Comparison of ENCODE assay signal across 7 cellular contexts in genomic region chr19:57389194-57389729, GRCh38. TPM values are rescaled to one million over a fixed set of nuclear protein-coding genes. Genes with fewer than 3 reads are reported as not detected.
DNase-seq lines count a peak whose midpoint lies in the region; ATAC-seq and TF ChIP-seq lines count a peak whose summit lies in the region.

No MANE protein-coding gene starts in this region.

- intact Hi-C loops in activated CD4-positive, alpha-beta memory T cell treated with anti-CD3 and anti-CD28 coated beads for 36 hours (cut with micrococcal nuclease), result loop anchor here (1.0 kb wide), 7 partner anchors 22 to 190 kb away; partner anchors contain the start of genes TRAPPC2B, ZNF17, ZNF304 and ZNF460
- intact Hi-C loops in stomach (cut with DNase I; ENCODE audit: low total_unique reads), result no loop called here

- CTCF ChIA-PET in activated CD4-positive, alpha-beta memory T cell treated with anti-CD3 and anti-CD28 coated beads for 36 hours (lab: Charles Lee), result no interaction called here

- H3K36me3 ChIP-seq in iPS-15b (ENCODE audit: control insufficient read depth, insufficient read depth, low read length) (no peaks in the 10 kb centered on the region), stomach (peaks cover 5 to 23% (median 18%) of the 10 kb centered on the region in 4 donors)

- H3K4me1 ChIP-seq in iPS-15b (ENCODE audit: control insufficient read depth, insufficient read depth, low read length) (peaks cover 2% of the 10 kb centered on the region), stomach (peaks cover 0 to 25% (median 20%) of the 10 kb centered on the region in 4 donors)

- peak overlapping the region; percentile 96 for H3K4me3 Mint-ChIP-seq in activated CD4-positive, alpha-beta memory T cell treated with anti-CD3 and anti-CD28 coated beads for 36 hours

- peak overlapping the region; percentile 94 for H3K27ac Mint-ChIP-seq in activated CD4-positive, alpha-beta memory T cell treated with anti-CD3 and anti-CD28 coated beads for 36 hours

- H3K9me3 ChIP-seq in iPS-15b (ENCODE audit: control insufficient read depth, insufficient read depth, low read length) (no peaks in the 10 kb centered on the region), stomach (peaks cover 0 to 25% (median 14%) of the 10 kb centered on the region in 4 donors)

- peaks cover 25% of the 10 kb centered on the region for H3K4me1 Mint-ChIP-seq in activated CD4-positive, alpha-beta memory T cell treated with anti-CD3 and anti-CD28 coated beads for 36 hours (ENCODE audit: low read depth)

- ATAC-seq in HG03280 (IDR thresholded peaks at IDR 0.05; ENCODE audit: unreplicated experiment), result no peak
- ATAC-seq in HG02571 (IDR thresholded peaks at IDR 0.05; ENCODE audit: unreplicated experiment), result no peak

- peaks cover 35% of the 10 kb centered on the region for H3K36me3 Mint-ChIP-seq in activated CD4-positive, alpha-beta memory T cell treated with anti-CD3 and anti-CD28 coated beads for 36 hours

- no peaks in the 10 kb centered on the region for H3K27me3 Mint-ChIP-seq in activated CD4-positive, alpha-beta memory T cell treated with anti-CD3 and anti-CD28 coated beads for 36 hours

- H3K9ac ChIP-seq in iPS-15b (ENCODE audit: low read depth, low read length), result no peak overlapping the region

- POLR2A ChIA-PET in activated CD4-positive, alpha-beta memory T cell treated with anti-CD3 and anti-CD28 coated beads for 36 hours (lab: Charles Lee), result interaction anchor here (1.5 kb wide), 1 partner anchor 21 kb away, joined by 3 read pairs; no protein-coding TSS in a partner anchor

- no peak for DNase-seq in HFF-Myc (ENCODE audit: extremely low read depth, low read depth)
- DNase-seq in activated CD4-positive, alpha-beta memory T cell treated with anti-CD3 and anti-CD28 coated beads for 36 hours, result no peak
- no peak for DNase-seq in stomach
- DNase-seq in middle frontal gyrus (ENCODE audit: extremely low spot score, low spot score), result no peak

- TF ChIP-seq CTCF in HFF-Myc (IDR thresholded peaks at IDR 0.05; ENCODE audit: low read depth, low read length, missing control alignments) (no peak), stomach (IDR thresholded peaks at IDR 0.05) (no peak)

- peaks cover 2% of the 10 kb centered on the region for H3K27me3 ChIP-seq in iPS-15b (ENCODE audit: control insufficient read depth, insufficient read depth, low read length)
- no peaks in the 10 kb centered on the region for H3K27me3 ChIP-seq in stomach

- peak overlapping the region; percentile 81 for H3K4me3 ChIP-seq in HFF-Myc (replicated peaks; ENCODE audit: low read depth, low read length)
- peak overlapping the region; percentile 40 for H3K4me3 ChIP-seq in iPS-15b (ENCODE audit: low read depth, low read length)
- peak overlapping the region; percentile 64 to 96 (median 85) for H3K4me3 ChIP-seq in stomach

- H3K27ac ChIP-seq in stomach, result peak overlapping the region; percentile 75 to 97 (median 85)

- TF ChIP-seq POLR2A in stomach (IDR thresholded peaks at IDR 0.05), result no peak

- H3K9me3 Mint-ChIP-seq in activated CD4-positive, alpha-beta memory T cell treated with anti-CD3 and anti-CD28 coated beads for 36 hours, result peaks cover 12% of the 10 kb centered on the region

- WGBS in stomach, 5 donors, result 55 to 58% (median 56%) methylated on average over 11 of the region's 11 CpGs

- TF ChIP-seq EP300 in stomach (IDR thresholded peaks at IDR 0.05), result no peak

RNA-seq across cellular contexts. Expression of gene ZNF548, which starts 0.4 kb away (rescaled TPM):
- total RNA-seq in activated CD4-positive, alpha-beta memory T cell treated with anti-CD3 and anti-CD28 coated beads for 36 hours, result 10 to 100 TPM; 12.0 to 12.1 TPM
- 10 to 100 TPM in 4 of 5 donors, 1 to 10 TPM in 1; 5.5 to 48.5 (median 16.8) TPM for total RNA-seq in stomach
- 1 to 10 TPM; 2.6 to 4.8 (median 3.4) TPM for polyA plus RNA-seq in stomach

RNA-seq across cellular contexts. Expression of gene ZNF17, which starts 21.7 kb away (rescaled TPM):
- 1 to 10 TPM; 4.2 to 5.0 TPM for total RNA-seq in activated CD4-positive, alpha-beta memory T cell treated with anti-CD3 and anti-CD28 coated beads for 36 hours
- total RNA-seq in stomach, result 100 to 1,000 TPM in 1 of 5 donors, 10 to 100 TPM in 2, 1 to 10 TPM in 2; 2.3 to 138 (median 21.9) TPM
- polyA plus RNA-seq in stomach, result 1 to 10 TPM; 1.5 to 2.0 (median 1.6) TPM

RNA-seq across cellular contexts. Expression of gene TRAPPC2B, which starts 25.9 kb away (rescaled TPM):
- 1 to 10 TPM; 3.3 to 3.9 TPM for total RNA-seq in activated CD4-positive, alpha-beta memory T cell treated with anti-CD3 and anti-CD28 coated beads for 36 hours
- 10 to 100 TPM in 3 of 5 donors, 1 to 10 TPM in 1, not detected in 1; 4.1 to 42.0 (median 17.4) TPM for total RNA-seq in stomach
- 10 to 100 TPM; 11.6 to 23.5 (median 21.9) TPM for polyA plus RNA-seq in stomach

RNA-seq across cellular contexts. Expression of gene ZNF547, which starts 25.9 kb away (rescaled TPM):
- 1 to 10 TPM; 1.0 to 1.4 TPM for total RNA-seq in activated CD4-positive, alpha-beta memory T cell treated with anti-CD3 and anti-CD28 coated beads for 36 hours
- total RNA-seq in stomach, result 1 to 10 TPM in 2 of 5 donors, under 1 TPM in 1, not detected in 2; under 0.01 to 3.0 (median 1.7) TPM
- 1 to 10 TPM in 2 of 3 donors, under 1 TPM in 1; 0.50 to 2.4 (median 1.8) TPM for polyA plus RNA-seq in stomach

RNA-seq across cellular contexts. Expression of gene ZNF304, which starts 38.2 kb away (rescaled TPM):
- total RNA-seq in activated CD4-positive, alpha-beta memory T cell treated with anti-CD3 and anti-CD28 coated beads for 36 hours, result 1 to 10 TPM; 3.8 to 4.0 TPM
- total RNA-seq in stomach, result 10 to 100 TPM in 2 of 5 donors, 1 to 10 TPM in 2, not detected in 1; 1.2 to 16.1 (median 8.2) TPM
- polyA plus RNA-seq in stomach, result 1 to 10 TPM; 1.2 to 3.4 (median 1.3) TPM
